In genomic region chr2:195470622-195471021, GRCh38 we compare ENCODE assay signal across 22 cellular contexts.
A peak's percentile ranks its signal among the peaks of the same experiment; 100 is the strongest.
DNase-seq lines count a peak whose midpoint lies in the region; ATAC-seq and TF ChIP-seq lines count a peak whose summit lies in the region.
"Had no signal": no experiment of that assay in that cellular context is flagged by ENCODE, and none has a peak within 500 bp of the region (broad histone marks: within the 10 kb centered on the region; RNA-seq: fewer than 3 reads in every experiment).

No MANE protein-coding gene starts in this region.

- no peaks in the 10 kb centered on the region for H3K27me3 Mint-ChIP-seq in activated naive CD4-positive, alpha-beta T cell treated with anti-CD3 and anti-CD28 coated beads, Interleukin-2, amount 10 ng/mL, durations not matched to agents 7 days and 5 days
- H3K27me3 Mint-ChIP-seq in GM23338 (ENCODE audit: insufficient read depth, low read depth, poor library complexity), result peaks cover 5% of the 10 kb centered on the region

- CTCF ChIA-PET in activated naive CD4-positive, alpha-beta T cell treated with anti-CD3 and anti-CD28 coated beads, Interleukin-2, amount 10 ng/mL, durations not matched to agents 7 days and 5 days (lab: Charles Lee), result interaction anchor here (1.1 kb wide), 1 partner anchor 10 kb away, joined by 4 read pairs; no protein-coding TSS in a partner anchor

- no peaks in the 10 kb centered on the region for H3K4me1 ChIP-seq in GM23338 (ENCODE audit: insufficient read depth)
- H3K4me1 ChIP-seq: tibial artery had no signal

- no peaks in the 10 kb centered on the region for H3F3A ChIP-seq in GM23338 (replicated peaks; ENCODE audit: low read depth)

- H3K79me2 ChIP-seq in GM23338 (replicated peaks; ENCODE audit: insufficient read depth), result no peaks in the 10 kb centered on the region

- H3K36me3 Mint-ChIP-seq in activated naive CD4-positive, alpha-beta T cell treated with anti-CD3 and anti-CD28 coated beads, Interleukin-2, amount 10 ng/mL, durations not matched to agents 7 days and 5 days, result peaks cover 15% of the 10 kb centered on the region
- H3K36me3 Mint-ChIP-seq in GM23338 (ENCODE audit: low read depth), result no peaks in the 10 kb centered on the region
- H3K36me3 Mint-ChIP-seq: natural killer cell had no signal

- TF ChIP-seq CTCF in GM23338 (conservative IDR thresholded peaks at IDR 0.05; ENCODE audit: low read depth in 2 of 2), result no peak

- no peak overlapping the region for H3K27ac Mint-ChIP-seq in activated naive CD4-positive, alpha-beta T cell treated with anti-CD3 and anti-CD28 coated beads, Interleukin-2, amount 10 ng/mL, durations not matched to agents 7 days and 5 days
- no peak overlapping the region for H3K27ac Mint-ChIP-seq in GM23338
- H3K27ac Mint-ChIP-seq: natural killer cell had no signal

- H3K4me1 Mint-ChIP-seq in activated naive CD4-positive, alpha-beta T cell treated with anti-CD3 and anti-CD28 coated beads, Interleukin-2, amount 10 ng/mL, durations not matched to agents 7 days and 5 days, result peaks cover 17% of the 10 kb centered on the region
- H3K4me1 Mint-ChIP-seq in GM23338, result no peaks in the 10 kb centered on the region

- no peak overlapping the region for H3K4me2 ChIP-seq in GM23338

- H3K9me3 Mint-ChIP-seq in activated naive CD4-positive, alpha-beta T cell treated with anti-CD3 and anti-CD28 coated beads, Interleukin-2, amount 10 ng/mL, durations not matched to agents 7 days and 5 days, result peaks cover 22% of the 10 kb centered on the region
- H3K9me3 Mint-ChIP-seq in GM23338, result no peaks in the 10 kb centered on the region

- no peaks in the 10 kb centered on the region for H4K20me1 ChIP-seq in GM23338 (replicated peaks; ENCODE audit: insufficient read depth)

- H3K27ac ChIP-seq in GM23338 (ENCODE audit: low read depth), result no peak overlapping the region
- H3K27ac ChIP-seq: tibial artery, VCaP had no signal

- ATAC-seq in GM18498 (IDR thresholded peaks at IDR 0.05; ENCODE audit: unreplicated experiment) (peak; percentile 31), GM21447 (IDR thresholded peaks at IDR 0.05; ENCODE audit: unreplicated experiment) (peak; percentile 30), HG03045 (IDR thresholded peaks at IDR 0.05; ENCODE audit: unreplicated experiment) (peak; percentile 30), GM23338 (no peak), GM18519 (IDR thresholded peaks at IDR 0.05; ENCODE audit: low FRiP score, unreplicated experiment) (no peak)
- ATAC-seq: natural killer cell, PC-3 had no signal

- H3K4me3 Mint-ChIP-seq in activated naive CD4-positive, alpha-beta T cell treated with anti-CD3 and anti-CD28 coated beads, Interleukin-2, amount 10 ng/mL, durations not matched to agents 7 days and 5 days, result no peak overlapping the region
- no peak overlapping the region for H3K4me3 Mint-ChIP-seq in GM23338
- H3K4me3 Mint-ChIP-seq: natural killer cell had no signal

- no peaks in the 10 kb centered on the region for H3K9me2 ChIP-seq in GM23338 (ENCODE audit: insufficient read depth)

- no peak overlapping the region for H3K4me3 ChIP-seq in GM23338
- H3K4me3 ChIP-seq: tibial artery had no signal

- no peaks in the 10 kb centered on the region for H3K27me3 ChIP-seq in GM23338 (ENCODE audit: insufficient read depth)
- H3K27me3 ChIP-seq: tibial artery had no signal

- DNase-seq in MV-4-11 (lab: John Stamatoyannopoulos, UW) (peak; percentile 56), medulla oblongata (ENCODE audit: extremely low spot score) (no peak), GM23338 (ENCODE audit: low spot score) (no peak)
- DNase-seq in activated naive CD4-positive, alpha-beta T cell treated with anti-CD3 and anti-CD28 coated beads, Interleukin-2, amount 10 ng/mL, durations not matched to agents 7 days and 5 days, result no peak
- DNase-seq: activated CD8-positive, alpha-beta memory T cell treated with anti-CD3 and anti-CD28 coated beads, Interleukin-2, amount 50 U/mL, for 48 hours; activated gamma-delta T cell treated with Interleukin-2 at 50 U/mL for 16 hours; aorta; DMS79 treated with DMSO at 0.1 percent for 48 hours; mesendoderm; natural killer cell; NCI-H1092; NCI-H2107; NCI-H524 treated with DMSO at 0.1 percent for 48 hours; PC-3; posterior cingulate gyrus; stimulated activated naive CD4-positive, alpha-beta T cell treated with Interleukin-2 at 50 U/mL for 16 hours; tibial artery had no signal

- no peak overlapping the region for H2AFZ ChIP-seq in GM23338

- no peaks in the 10 kb centered on the region for H3K36me3 ChIP-seq in GM23338 (ENCODE audit: insufficient read depth)
- H3K36me3 ChIP-seq: tibial artery had no signal

TF ChIP-seq in GM23338, 12 proteins besides CTCF, POLR2A, EP300 and RAD21 (continues in another document):
- TF ChIP-seq CREB1 (CRISPR knock-in tag; IDR thresholded peaks at IDR 0.05; ENCODE audit: low read depth), result no peak
- no peak for TF ChIP-seq ETS1 (IDR thresholded peaks at IDR 0.05)
- TF ChIP-seq NANOG (IDR thresholded peaks at IDR 0.05; ENCODE audit: borderline replicate concordance), result no peak
- no peak for TF ChIP-seq ZNF114 (CRISPR knock-in tag; IDR thresholded peaks at IDR 0.05)
- TF ChIP-seq REST (IDR thresholded peaks at IDR 0.05; ENCODE audit: unreplicated experiment), result no peak
- TF ChIP-seq STAT1 (IDR thresholded peaks at IDR 0.05; ENCODE audit: unreplicated experiment), result no peak
- TF ChIP-seq POLR2AphosphoS5 (IDR thresholded peaks at IDR 0.05; ENCODE audit: low read depth), result no peak
- no peak for TF ChIP-seq EZH2phosphoT487 (IDR thresholded peaks at IDR 0.05; ENCODE audit: unreplicated experiment)
- no peak for TF ChIP-seq JUNB (IDR thresholded peaks at IDR 0.05; ENCODE audit: unreplicated experiment)

Comparison
In these comparisons a context has a peak if more than half of its experiments do, and no peak if none do; other contexts are left out.
1. ATAC-seq: peak in GM18498 (single experiment), GM21447 (single experiment) and HG03045 (single experiment); none in GM23338 (single experiment) and GM18519 (single experiment).